ENCODE assay signal across 17 cellular contexts in the genomic region with DNA sequence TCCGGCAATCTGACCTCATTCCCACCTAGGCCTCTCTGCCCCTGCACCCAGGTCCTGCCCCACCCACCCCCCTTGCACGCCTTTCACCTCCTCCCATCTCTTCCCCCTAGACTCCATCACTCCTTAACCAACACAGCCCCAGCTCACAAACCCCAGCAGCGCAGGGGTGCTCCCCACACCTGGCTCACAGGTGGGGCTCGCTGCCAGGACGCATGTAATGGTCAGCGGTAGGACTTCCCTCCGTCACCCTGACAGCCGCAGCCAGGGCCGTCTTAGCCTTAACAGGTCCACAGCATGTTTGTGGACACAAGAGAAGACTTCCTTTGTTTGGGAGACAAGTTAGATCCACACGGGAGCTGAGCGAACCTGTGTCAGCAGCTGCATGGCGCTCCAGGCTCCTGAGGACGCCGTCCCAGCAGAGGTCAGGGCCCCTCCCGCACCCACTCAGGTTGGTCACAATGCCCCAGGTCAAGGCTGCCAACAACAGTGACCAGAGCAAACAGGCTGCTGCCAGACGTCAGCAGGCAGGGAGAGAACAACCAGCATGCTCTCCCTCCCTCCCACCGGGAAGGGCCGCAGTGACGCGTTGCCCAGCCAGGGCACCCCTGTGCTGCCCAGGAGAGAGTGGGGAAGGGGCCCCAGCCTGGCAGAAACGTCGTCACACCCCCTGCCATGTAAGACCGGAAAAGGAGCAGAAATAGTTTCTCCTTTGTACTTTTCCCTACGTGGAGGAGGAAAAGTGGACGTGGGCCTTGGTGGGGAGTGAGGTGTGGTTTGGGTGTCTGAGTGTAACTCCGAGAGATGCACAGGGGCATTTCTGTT.
DNase-seq lines count a peak whose midpoint lies in the region; ATAC-seq, FAIRE-seq and TF ChIP-seq lines count a peak whose summit lies in the region.
"Had no signal": no experiment of that assay in that cellular context is flagged by ENCODE, and none has a peak within 500 bp of the region (broad histone marks: within the 10 kb centered on the region; RNA-seq: fewer than 3 reads in every experiment).

No MANE protein-coding gene starts in this region.

- H3K4me2 ChIP-seq in astrocyte (ENCODE audit: low read length): peak overlapping the region; percentile 25

- no peak overlapping the region for H3K4me3 ChIP-seq in astrocyte (ENCODE audit: insufficient read depth, low read depth, low read length)
- no peak overlapping the region for H3K4me3 ChIP-seq in muscle layer of colon (ENCODE audit: low read depth in 1 of 2, low read length in 2 of 2)
- no peak overlapping the region for H3K4me3 ChIP-seq in thoracic aorta
- H3K4me3 ChIP-seq: K562 had no signal

- no peak for DNase-seq in HTR-8/SVneo (ENCODE audit: insufficient read length, low spot score)
- DNase-seq in astrocyte (ENCODE audit: low read depth): no peak
- no peak for DNase-seq in thoracic aorta (ENCODE audit: low spot score)
- no peak for DNase-seq in stimulated activated effector memory CD8-positive, alpha-beta T cell treated with anti-CD3 and anti-CD28 coated beads, Interleukin-12 subunit alpha, Interleukin-12 subunit beta, amount 100 ng/mL, for 72 hours (ENCODE audit: low spot score in 2 of 2)
- no peak for DNase-seq in iPS-NIHi11 (ENCODE audit: low spot score)
- no peak for DNase-seq in NCI-H2227 treated with DMSO at 0.1 percent for 48 hours (lab: John Stamatoyannopoulos, UW)
- DNase-seq: activated CD4-positive, alpha-beta T cell treated with anti-CD3 and anti-CD28 coated beads for 36 hours; activated CD8-positive, alpha-beta memory T cell treated with anti-CD3 and anti-CD28 coated beads, Interleukin-2, amount 50 U/mL, for 4 hours; activated gamma-delta T cell; glutamatergic neuron; NCI-H1930; NCI-H446 treated with DMSO at 0.1 percent for 48 hours; stimulated activated CD4-positive, alpha-beta T cell treated with anti-CD3 and anti-CD28 coated beads, Interleukin-2, amount 100 ng/mL, for 24 hours had no signal

- peak; percentile 80 for FAIRE-seq in HTR-8/SVneo (lab: Jason Lieb, UNC)
- FAIRE-seq in astrocyte (lab: Jason Lieb, UNC): no peak
- FAIRE-seq: K562, TTC549 had no signal

- H4K20me1 ChIP-seq in astrocyte (ENCODE audit: insufficient read depth, low read length): peaks cover 13% of the 10 kb centered on the region

- H3K36me3 ChIP-seq in astrocyte (ENCODE audit: insufficient read depth, low read length) (peaks cover 74% of the 10 kb centered on the region), muscle layer of colon (ENCODE audit: insufficient read depth, low read length) (peaks cover 83% of the 10 kb centered on the region), thoracic aorta (peaks cover 39% of the 10 kb centered on the region)

- H3K4me3 Mint-ChIP-seq in astrocyte (ENCODE audit: unreplicated experiment): no peak overlapping the region
- H3K4me3 Mint-ChIP-seq in stimulated activated effector memory CD8-positive, alpha-beta T cell treated with anti-CD3 and anti-CD28 coated beads, Interleukin-12 subunit alpha, Interleukin-12 subunit beta, amount 100 ng/mL, for 72 hours: no peak overlapping the region
- H3K4me3 Mint-ChIP-seq: activated CD4-positive, alpha-beta T cell treated with anti-CD3 and anti-CD28 coated beads for 36 hours; stimulated activated naive CD8-positive, alpha-beta T cell treated with anti-CD3 and anti-CD28 coated beads, Interleukin-15, Interleukin-2, amounts not matched to agents 100 ng/mL and 50 ng/mL, for 24 hours had no signal

- TF ChIP-seq CTCF in astrocyte (IDR thresholded peaks at IDR 0.05; ENCODE audit: insufficient read depth, low read depth, low read length) (no peak), thoracic aorta (IDR thresholded peaks at IDR 0.05) (no peak)

- H3K9me3 ChIP-seq in astrocyte (ENCODE audit: insufficient read depth, low read depth, low read length) (no peaks in the 10 kb centered on the region), muscle layer of colon (ENCODE audit: low read length) (no peaks in the 10 kb centered on the region), thoracic aorta (no peaks in the 10 kb centered on the region)

- ATAC-seq in thoracic aorta (ENCODE audit: insufficient number of reproducible peaks, low FRiP score, low read depth): no peak
- ATAC-seq in stimulated activated effector memory CD8-positive, alpha-beta T cell treated with anti-CD3 and anti-CD28 coated beads, Interleukin-12 subunit alpha, Interleukin-12 subunit beta, amount 100 ng/mL, for 72 hours: no peak
- ATAC-seq: activated CD4-positive, alpha-beta T cell treated with anti-CD3 and anti-CD28 coated beads for 36 hours had no signal

- no peaks in the 10 kb centered on the region for H3K9me3 Mint-ChIP-seq in astrocyte (ENCODE audit: unreplicated experiment)
- H3K9me3 Mint-ChIP-seq in stimulated activated effector memory CD8-positive, alpha-beta T cell treated with anti-CD3 and anti-CD28 coated beads, Interleukin-12 subunit alpha, Interleukin-12 subunit beta, amount 100 ng/mL, for 72 hours: peaks cover 4% of the 10 kb centered on the region
- H3K9me3 Mint-ChIP-seq: stimulated activated naive CD8-positive, alpha-beta T cell treated with anti-CD3 and anti-CD28 coated beads, Interleukin-15, Interleukin-2, amounts not matched to agents 100 ng/mL and 50 ng/mL, for 24 hours had no signal

- H3K27me3 Mint-ChIP-seq in astrocyte (ENCODE audit: low read depth, unreplicated experiment): no peaks in the 10 kb centered on the region
- H3K27me3 Mint-ChIP-seq: stimulated activated naive CD8-positive, alpha-beta T cell treated with anti-CD3 and anti-CD28 coated beads, Interleukin-15, Interleukin-2, amounts not matched to agents 100 ng/mL and 50 ng/mL, for 24 hours had no signal

- H3K4me1 ChIP-seq in astrocyte (ENCODE audit: insufficient read depth, low read length) (peaks cover 17% of the 10 kb centered on the region), muscle layer of colon (ENCODE audit: insufficient read depth, low read length) (peaks cover 26% of the 10 kb centered on the region), thoracic aorta (ENCODE audit: control insufficient read depth in 1 of 2, low read depth in 2 of 2) (peaks cover 0 to 16% of the 10 kb centered on the region in 2 donors)

- no peak overlapping the region for H3K27ac Mint-ChIP-seq in astrocyte (ENCODE audit: unreplicated experiment)
- no peak overlapping the region for H3K27ac Mint-ChIP-seq in stimulated activated effector memory CD8-positive, alpha-beta T cell treated with anti-CD3 and anti-CD28 coated beads, Interleukin-12 subunit alpha, Interleukin-12 subunit beta, amount 100 ng/mL, for 72 hours
- H3K27ac Mint-ChIP-seq: activated CD4-positive, alpha-beta T cell treated with anti-CD3 and anti-CD28 coated beads for 36 hours; stimulated activated naive CD8-positive, alpha-beta T cell treated with anti-CD3 and anti-CD28 coated beads, Interleukin-15, Interleukin-2, amounts not matched to agents 100 ng/mL and 50 ng/mL, for 24 hours had no signal

- peak overlapping the region; percentile 77 for H3K27ac ChIP-seq in astrocyte (ENCODE audit: low read depth, low read length)
- peak overlapping the region; percentile 29 for H3K27ac ChIP-seq in muscle layer of colon (ENCODE audit: low read depth, low read length)
- peak overlapping the region; percentile 63 to 64 for H3K27ac ChIP-seq in thoracic aorta

- H3K79me2 ChIP-seq in astrocyte (ENCODE audit: insufficient read depth, low read length): peaks cover 27% of the 10 kb centered on the region

- peaks cover 6% of the 10 kb centered on the region for H3K4me1 Mint-ChIP-seq in astrocyte (ENCODE audit: low read depth, unreplicated experiment)
- H3K4me1 Mint-ChIP-seq in stimulated activated effector memory CD8-positive, alpha-beta T cell treated with anti-CD3 and anti-CD28 coated beads, Interleukin-12 subunit alpha, Interleukin-12 subunit beta, amount 100 ng/mL, for 72 hours: no peaks in the 10 kb centered on the region
- H3K4me1 Mint-ChIP-seq: activated CD4-positive, alpha-beta T cell treated with anti-CD3 and anti-CD28 coated beads for 36 hours had no signal

- no peaks in the 10 kb centered on the region for H3K27me3 ChIP-seq in astrocyte (ENCODE audit: insufficient read depth, low read length)
- H3K27me3 ChIP-seq in muscle layer of colon (ENCODE audit: control insufficient read depth in 1 of 2, insufficient read depth in 2 of 2, low read length in 2 of 2): no peaks in the 10 kb centered on the region
- H3K27me3 ChIP-seq in thoracic aorta (replicated peaks; ENCODE audit: insufficient read depth): no peaks in the 10 kb centered on the region

- H2AFZ ChIP-seq in astrocyte (ENCODE audit: low read depth, low read length): no peak overlapping the region

- peak overlapping the region; percentile 68 for H3K9ac ChIP-seq in astrocyte (ENCODE audit: low read length)
- peak overlapping the region; percentile 50 for H3K9ac ChIP-seq in muscle layer of colon (ENCODE audit: low read length)

- peaks cover 29% of the 10 kb centered on the region for H3K36me3 Mint-ChIP-seq in astrocyte (ENCODE audit: low read depth, unreplicated experiment)
- H3K36me3 Mint-ChIP-seq in stimulated activated effector memory CD8-positive, alpha-beta T cell treated with anti-CD3 and anti-CD28 coated beads, Interleukin-12 subunit alpha, Interleukin-12 subunit beta, amount 100 ng/mL, for 72 hours: no peaks in the 10 kb centered on the region
